1 cellular context compared by ENCODE assay signal in genomic region chr21:46459024-46459355, GRCh38.
TF ChIP-seq lines count a peak whose summit lies in the region.

No MANE protein-coding gene starts in this region.

TF ChIP-seq in HEK293, 187 proteins besides CTCF, POLR2A, EP300 and RAD21 (continued from another document and continues in another):
- TF ChIP-seq, protein P1, sequence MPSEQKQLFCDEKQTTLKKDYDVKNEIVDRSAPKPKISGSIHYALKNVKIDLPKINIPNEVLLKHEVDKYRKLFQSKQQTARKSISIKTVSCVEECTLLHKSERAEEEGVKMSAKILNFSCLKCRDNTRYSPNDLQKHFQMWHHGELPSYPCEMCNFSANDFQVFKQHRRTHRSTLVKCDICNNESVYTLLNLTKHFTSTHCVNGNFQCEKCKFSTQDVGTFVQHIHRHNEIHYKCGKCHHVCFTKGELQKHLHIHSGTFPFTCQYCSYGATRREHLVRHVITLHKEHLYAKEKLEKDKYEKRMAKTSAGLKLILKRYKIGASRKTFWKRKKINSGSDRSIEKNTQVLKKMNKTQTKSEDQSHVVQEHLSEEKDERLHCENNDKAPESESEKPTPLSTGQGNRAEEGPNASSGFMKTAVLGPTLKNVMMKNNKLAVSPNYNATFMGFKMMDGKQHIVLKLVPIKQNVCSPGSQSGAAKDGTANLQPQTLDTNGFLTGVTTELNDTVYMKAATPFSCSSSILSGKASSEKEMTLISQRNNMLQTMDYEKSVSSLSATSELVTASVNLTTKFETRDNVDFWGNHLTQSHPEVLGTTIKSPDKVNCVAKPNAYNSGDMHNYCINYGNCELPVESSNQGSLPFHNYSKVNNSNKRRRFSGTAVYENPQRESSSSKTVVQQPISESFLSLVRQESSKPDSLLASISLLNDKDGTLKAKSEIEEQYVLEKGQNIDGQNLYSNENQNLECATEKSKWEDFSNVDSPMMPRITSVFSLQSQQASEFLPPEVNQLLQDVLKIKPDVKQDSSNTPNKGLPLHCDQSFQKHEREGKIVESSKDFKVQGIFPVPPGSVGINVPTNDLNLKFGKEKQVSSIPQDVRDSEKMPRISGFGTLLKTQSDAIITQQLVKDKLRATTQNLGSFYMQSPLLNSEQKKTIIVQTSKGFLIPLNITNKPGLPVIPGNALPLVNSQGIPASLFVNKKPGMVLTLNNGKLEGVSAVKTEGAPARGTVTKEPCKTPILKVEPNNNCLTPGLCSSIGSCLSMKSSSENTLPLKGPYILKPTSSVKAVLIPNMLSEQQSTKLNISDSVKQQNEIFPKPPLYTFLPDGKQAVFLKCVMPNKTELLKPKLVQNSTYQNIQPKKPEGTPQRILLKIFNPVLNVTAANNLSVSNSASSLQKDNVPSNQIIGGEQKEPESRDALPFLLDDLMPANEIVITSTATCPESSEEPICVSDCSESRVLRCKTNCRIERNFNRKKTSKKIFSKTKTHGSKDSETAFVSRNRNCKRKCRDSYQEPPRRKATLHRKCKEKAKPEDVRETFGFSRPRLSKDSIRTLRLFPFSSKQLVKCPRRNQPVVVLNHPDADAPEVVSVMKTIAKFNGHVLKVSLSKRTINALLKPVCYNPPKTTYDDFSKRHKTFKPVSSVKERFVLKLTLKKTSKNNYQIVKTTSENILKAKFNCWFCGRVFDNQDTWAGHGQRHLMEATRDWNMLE (tag by site-specific recombination; conservative IDR thresholded peaks at IDR 0.05; ENCODE audit: low read depth), result no peak
- TF ChIP-seq ZNF274 (IDR thresholded peaks at IDR 0.05; ENCODE audit: low read length) (no peak), ZNF274 (tag by site-specific recombination; IDR thresholded peaks at IDR 0.05; ENCODE audit: borderline replicate concordance) (no peak), ZNF350 (tag by site-specific recombination; IDR thresholded peaks at IDR 0.05) (no peak), ZNF555 (tag by site-specific recombination; conservative IDR thresholded peaks at IDR 0.05) (no peak), ZBTB7A (tag by site-specific recombination; IDR thresholded peaks at IDR 0.05; ENCODE audit: low read depth) (peak; percentile 65; the same call in 1 of the 2 replicates), ZNF214 (tag by site-specific recombination; IDR thresholded peaks at IDR 0.05; ENCODE audit: borderline replicate concordance) (no peak), KLF7 (tag by site-specific recombination; IDR thresholded peaks at IDR 0.05; ENCODE audit: borderline replicate concordance) (no peak), ZNF211 (tag by site-specific recombination; IDR thresholded peaks at IDR 0.05; ENCODE audit: low read depth) (no peak), ZNF521 (tag by site-specific recombination; IDR thresholded peaks at IDR 0.05) (no peak), ZNF138 (tag by site-specific recombination; IDR thresholded peaks at IDR 0.05; ENCODE audit: borderline replicate concordance) (no peak), ZBTB48 (tag by site-specific recombination; IDR thresholded peaks at IDR 0.05) (no peak), KLF16 (tag by site-specific recombination; IDR thresholded peaks at IDR 0.05) (peak; percentile 69; the same call in 1 of the 2 replicates), ZSCAN23 (tag by site-specific recombination; IDR thresholded peaks at IDR 0.05) (no peak), REST (tag by site-specific recombination; IDR thresholded peaks at IDR 0.05) (no peak; the same call in 1 of the 2 replicates), KLF1 (tag by site-specific recombination; IDR thresholded peaks at IDR 0.05) (no peak), PRDM10 (tag by site-specific recombination; IDR thresholded peaks at IDR 0.05) (no peak), GFI1B (tag by site-specific recombination; IDR thresholded peaks at IDR 0.05) (no peak), YY1 (tag by site-specific recombination; IDR thresholded peaks at IDR 0.05) (peak; percentile 68), ZNF202 (tag by site-specific recombination; IDR thresholded peaks at IDR 0.05; ENCODE audit: borderline replicate concordance) (no peak), SP2 (tag by site-specific recombination; IDR thresholded peaks at IDR 0.05) (no peak), ZNF558 (tag by site-specific recombination; IDR thresholded peaks at IDR 0.05) (no peak), ZNF654 (tag by site-specific recombination; IDR thresholded peaks at IDR 0.05; ENCODE audit: low read depth) (no peak), ZBTB17 (tag by site-specific recombination; IDR thresholded peaks at IDR 0.05) (no peak), ZBTB21 (tag by site-specific recombination; IDR thresholded peaks at IDR 0.05) (no peak), ZSCAN16 (tag by site-specific recombination; IDR thresholded peaks at IDR 0.05) (no peak), INSM2 (tag by site-specific recombination; IDR thresholded peaks at IDR 0.05) (no peak), ZNF169 (tag by site-specific recombination; IDR thresholded peaks at IDR 0.05) (no peak), ZNF776 (tag by site-specific recombination; IDR thresholded peaks at IDR 0.05; ENCODE audit: borderline replicate concordance) (no peak), ZFP37 (tag by site-specific recombination; IDR thresholded peaks at IDR 0.05) (no peak), ZFHX2 (tag by site-specific recombination; conservative IDR thresholded peaks at IDR 0.05) (no peak)
- TF ChIP-seq, protein P2, sequence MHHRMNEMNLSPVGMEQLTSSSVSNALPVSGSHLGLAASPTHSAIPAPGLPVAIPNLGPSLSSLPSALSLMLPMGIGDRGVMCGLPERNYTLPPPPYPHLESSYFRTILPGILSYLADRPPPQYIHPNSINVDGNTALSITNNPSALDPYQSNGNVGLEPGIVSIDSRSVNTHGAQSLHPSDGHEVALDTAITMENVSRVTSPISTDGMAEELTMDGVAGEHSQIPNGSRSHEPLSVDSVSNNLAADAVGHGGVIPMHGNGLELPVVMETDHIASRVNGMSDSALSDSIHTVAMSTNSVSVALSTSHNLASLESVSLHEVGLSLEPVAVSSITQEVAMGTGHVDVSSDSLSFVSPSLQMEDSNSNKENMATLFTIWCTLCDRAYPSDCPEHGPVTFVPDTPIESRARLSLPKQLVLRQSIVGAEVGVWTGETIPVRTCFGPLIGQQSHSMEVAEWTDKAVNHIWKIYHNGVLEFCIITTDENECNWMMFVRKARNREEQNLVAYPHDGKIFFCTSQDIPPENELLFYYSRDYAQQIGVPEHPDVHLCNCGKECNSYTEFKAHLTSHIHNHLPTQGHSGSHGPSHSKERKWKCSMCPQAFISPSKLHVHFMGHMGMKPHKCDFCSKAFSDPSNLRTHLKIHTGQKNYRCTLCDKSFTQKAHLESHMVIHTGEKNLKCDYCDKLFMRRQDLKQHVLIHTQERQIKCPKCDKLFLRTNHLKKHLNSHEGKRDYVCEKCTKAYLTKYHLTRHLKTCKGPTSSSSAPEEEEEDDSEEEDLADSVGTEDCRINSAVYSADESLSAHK (tag by site-specific recombination; IDR thresholded peaks at IDR 0.05), result no peak
- TF ChIP-seq, protein P3, sequence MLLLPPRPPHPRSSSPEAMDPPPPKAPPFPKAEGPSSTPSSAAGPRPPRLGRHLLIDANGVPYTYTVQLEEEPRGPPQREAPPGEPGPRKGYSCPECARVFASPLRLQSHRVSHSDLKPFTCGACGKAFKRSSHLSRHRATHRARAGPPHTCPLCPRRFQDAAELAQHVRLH (tag by site-specific recombination; IDR thresholded peaks at IDR 0.05), result no peak
- TF ChIP-seq, protein P4, sequence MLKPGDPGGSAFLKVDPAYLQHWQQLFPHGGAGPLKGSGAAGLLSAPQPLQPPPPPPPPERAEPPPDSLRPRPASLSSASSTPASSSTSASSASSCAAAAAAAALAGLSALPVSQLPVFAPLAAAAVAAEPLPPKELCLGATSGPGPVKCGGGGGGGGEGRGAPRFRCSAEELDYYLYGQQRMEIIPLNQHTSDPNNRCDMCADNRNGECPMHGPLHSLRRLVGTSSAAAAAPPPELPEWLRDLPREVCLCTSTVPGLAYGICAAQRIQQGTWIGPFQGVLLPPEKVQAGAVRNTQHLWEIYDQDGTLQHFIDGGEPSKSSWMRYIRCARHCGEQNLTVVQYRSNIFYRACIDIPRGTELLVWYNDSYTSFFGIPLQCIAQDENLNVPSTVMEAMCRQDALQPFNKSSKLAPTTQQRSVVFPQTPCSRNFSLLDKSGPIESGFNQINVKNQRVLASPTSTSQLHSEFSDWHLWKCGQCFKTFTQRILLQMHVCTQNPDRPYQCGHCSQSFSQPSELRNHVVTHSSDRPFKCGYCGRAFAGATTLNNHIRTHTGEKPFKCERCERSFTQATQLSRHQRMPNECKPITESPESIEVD (tag by site-specific recombination; IDR thresholded peaks at IDR 0.05), result no peak
- TF ChIP-seq, protein P5, sequence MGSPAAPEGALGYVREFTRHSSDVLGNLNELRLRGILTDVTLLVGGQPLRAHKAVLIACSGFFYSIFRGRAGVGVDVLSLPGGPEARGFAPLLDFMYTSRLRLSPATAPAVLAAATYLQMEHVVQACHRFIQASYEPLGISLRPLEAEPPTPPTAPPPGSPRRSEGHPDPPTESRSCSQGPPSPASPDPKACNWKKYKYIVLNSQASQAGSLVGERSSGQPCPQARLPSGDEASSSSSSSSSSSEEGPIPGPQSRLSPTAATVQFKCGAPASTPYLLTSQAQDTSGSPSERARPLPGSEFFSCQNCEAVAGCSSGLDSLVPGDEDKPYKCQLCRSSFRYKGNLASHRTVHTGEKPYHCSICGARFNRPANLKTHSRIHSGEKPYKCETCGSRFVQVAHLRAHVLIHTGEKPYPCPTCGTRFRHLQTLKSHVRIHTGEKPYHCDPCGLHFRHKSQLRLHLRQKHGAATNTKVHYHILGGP (tag by site-specific recombination; IDR thresholded peaks at IDR 0.05), result no peak
- TF ChIP-seq, protein P6, sequence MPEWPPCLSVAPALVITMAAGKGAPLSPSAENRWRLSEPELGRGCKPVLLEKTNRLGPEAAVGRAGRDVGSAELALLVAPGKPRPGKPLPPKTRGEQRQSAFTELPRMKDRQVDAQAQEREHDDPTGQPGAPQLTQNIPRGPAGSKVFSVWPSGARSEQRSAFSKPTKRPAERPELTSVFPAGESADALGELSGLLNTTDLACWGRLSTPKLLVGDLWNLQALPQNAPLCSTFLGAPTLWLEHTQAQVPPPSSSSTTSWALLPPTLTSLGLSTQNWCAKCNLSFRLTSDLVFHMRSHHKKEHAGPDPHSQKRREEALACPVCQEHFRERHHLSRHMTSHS (tag by site-specific recombination; IDR thresholded peaks at IDR 0.05), result no peak
- TF ChIP-seq, protein P7, sequence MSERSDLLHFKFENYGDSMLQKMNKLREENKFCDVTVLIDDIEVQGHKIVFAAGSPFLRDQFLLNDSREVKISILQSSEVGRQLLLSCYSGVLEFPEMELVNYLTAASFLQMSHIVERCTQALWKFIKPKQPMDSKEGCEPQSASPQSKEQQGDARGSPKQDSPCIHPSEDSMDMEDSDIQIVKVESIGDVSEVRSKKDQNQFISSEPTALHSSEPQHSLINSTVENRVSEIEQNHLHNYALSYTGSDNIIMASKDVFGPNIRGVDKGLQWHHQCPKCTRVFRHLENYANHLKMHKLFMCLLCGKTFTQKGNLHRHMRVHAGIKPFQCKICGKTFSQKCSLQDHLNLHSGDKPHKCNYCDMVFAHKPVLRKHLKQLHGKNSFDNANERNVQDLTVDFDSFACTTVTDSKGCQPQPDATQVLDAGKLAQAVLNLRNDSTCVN (tag by site-specific recombination; optimal IDR thresholded peaks at IDR 0.05), result peak; percentile 78
